8 cellular contexts compared by ENCODE assay signal in genomic region chr15:40843885-40844542, GRCh38. TPM values are rescaled to one million over a fixed set of nuclear protein-coding genes. Genes with fewer than 3 reads are reported as not detected.
A peak's percentile ranks its signal among the peaks of the same experiment; 100 is the strongest.
DNase-seq lines count a peak whose midpoint lies in the region; ATAC-seq and TF ChIP-seq lines count a peak whose summit lies in the region.

TSS of gene SPINT1 (plus strand) at chr15:40844048. CDS start at chr15:40844555, 507 bp downstream.

- peaks cover 12% of the 10 kb centered on the region for H3K4me1 Mint-ChIP-seq in osteocyte (ENCODE audit: unreplicated experiment)

- H3K9ac ChIP-seq in KMS-11 = no peak within 1 kb of the TSS

- no peak for DNase-seq in AG10803 (ENCODE audit: low read depth)
- peak; percentile 44 to 63 for DNase-seq in activated CD8-positive, alpha-beta memory T cell treated with anti-CD3 and anti-CD28 coated beads for 4 hours (ENCODE audit: low read depth in 2 of 2)
- DNase-seq in esophagus squamous epithelium (lab: John Stamatoyannopoulos, UW) = no peak
- DNase-seq in osteocyte (ENCODE audit: extremely low spot score, unreplicated experiment) = no peak
- peak; percentile 80 to 92 for DNase-seq in upper lobe of left lung
- no peak for DNase-seq in MG63

- WGBS in esophagus squamous epithelium, 2 donors = no CpG with 5 or more reads among the region's 70 CpGs
- WGBS in upper lobe of left lung, 2 donors = 0% methylated on average over 5 to 12 of the region's 70 CpGs

- no peaks in the 10 kb centered on the region for H3K9me3 Mint-ChIP-seq in osteocyte (ENCODE audit: unreplicated experiment)

- H3K36me3 ChIP-seq in KMS-11 (ENCODE audit: insufficient read depth) (no peaks in the 10 kb centered on the region), esophagus squamous epithelium (peaks cover 0 to 20% (median 0%) of the 10 kb centered on the region in 3 donors), upper lobe of left lung (no peaks in the 10 kb centered on the region), MG63 (no peaks in the 10 kb centered on the region)

- H3K4me2 ChIP-seq in KMS-11 = no peak within 1 kb of the TSS; the same call in 1 of the 2 replicates

- intact Hi-C loops in esophagus squamous epithelium (cut with DNase I) = no loop called here

- H3K9me3 ChIP-seq in esophagus squamous epithelium (no peaks in the 10 kb centered on the region), upper lobe of left lung (no peaks in the 10 kb centered on the region), MG63 (no peaks in the 10 kb centered on the region)

- H3K4me1 ChIP-seq in KMS-11 (ENCODE audit: low read depth, poor library complexity, severe bottlenecking) (peaks cover 12% of the 10 kb centered on the region), esophagus squamous epithelium (peaks cover 16 to 71% (median 33%) of the 10 kb centered on the region in 3 donors), upper lobe of left lung (peaks cover 25 to 54% (median 37%) of the 10 kb centered on the region in 4 donors)

- H4K20me1 ChIP-seq in KMS-11 (ENCODE audit: insufficient read depth) = no peaks in the 10 kb centered on the region

- peaks cover 4% of the 10 kb centered on the region for H3K27me3 ChIP-seq in KMS-11 (ENCODE audit: insufficient read depth, low read depth)
- H3K27me3 ChIP-seq in esophagus squamous epithelium = peaks cover 0 to 34% (median 0%) of the 10 kb centered on the region in 4 donors
- peaks cover 0 to 11% (median 4%) of the 10 kb centered on the region in 4 donors for H3K27me3 ChIP-seq in upper lobe of left lung
- no peaks in the 10 kb centered on the region for H3K27me3 ChIP-seq in MG63

- H2AFZ ChIP-seq in KMS-11 (ENCODE audit: low read depth) = peak within 1 kb of the TSS; percentile 41

- no peak for TF ChIP-seq EP300 in upper lobe of left lung (IDR thresholded peaks at IDR 0.05)

- H3K27me3 Mint-ChIP-seq in osteocyte (ENCODE audit: unreplicated experiment) = peaks cover 19% of the 10 kb centered on the region

- peak within 1 kb of the TSS; percentile 73 for H3K4me3 Mint-ChIP-seq in osteocyte (ENCODE audit: unreplicated experiment)

- H3K27ac Mint-ChIP-seq in osteocyte (ENCODE audit: unreplicated experiment) = no peak within 1 kb of the TSS

- H3K79me2 ChIP-seq in KMS-11 (ENCODE audit: insufficient read depth, low read depth) = no peaks in the 10 kb centered on the region

- H3K27ac ChIP-seq in KMS-11 (no peak within 1 kb of the TSS), esophagus squamous epithelium (peak within 1 kb of the TSS; percentile 91 to 97 (median 94)), upper lobe of left lung (peak within 1 kb of the TSS; percentile 77 to 84 (median 83))

- TF ChIP-seq POLR2A in esophagus squamous epithelium (IDR thresholded peaks at IDR 0.05) (peak in 2 of 4 donors; percentile 41 to 69), upper lobe of left lung (IDR thresholded peaks at IDR 0.05) (peak in 2 of 4 donors; percentile 45 to 67)

- H3K36me3 Mint-ChIP-seq in osteocyte (ENCODE audit: unreplicated experiment) = no peaks in the 10 kb centered on the region

- peak; percentile 57 to 69 for ATAC-seq in upper lobe of left lung (ENCODE audit: low FRiP score in 2 of 2)
- no peak for ATAC-seq in HG02678 (IDR thresholded peaks at IDR 0.05; ENCODE audit: unreplicated experiment)

- H3K4me3 ChIP-seq in AG10803 (ENCODE audit: low read length) (peak within 1 kb of the TSS; percentile 26; the same call in 1 of the 2 replicates), KMS-11 (IDR thresholded peaks at IDR 0.05; ENCODE audit: insufficient read depth, low read depth, low read length) (no peak within 1 kb of the TSS), esophagus squamous epithelium (peak within 1 kb of the TSS; percentile 59 to 80 (median 72)), upper lobe of left lung (peak within 1 kb of the TSS; percentile 54 to 81 (median 62)), MG63 (no peak within 1 kb of the TSS)

- TF ChIP-seq CTCF in AG10803 (conservative IDR thresholded peaks at IDR 0.05; ENCODE audit: low read length) (no peak), KMS-11 (conservative IDR thresholded peaks at IDR 0.05; ENCODE audit: low read depth, low read length) (no peak), esophagus squamous epithelium (IDR thresholded peaks at IDR 0.05) (no peak), osteocyte (IDR thresholded peaks at IDR 0.05) (no peak), upper lobe of left lung (IDR thresholded peaks at IDR 0.05) (no peak)

RNA-seq across cellular contexts. Expression of gene SPINT1, which starts in this region (rescaled TPM):
- total RNA-seq in esophagus squamous epithelium (100 to 1,000 TPM; 168 to 506 (median 215) TPM), osteocyte (5.2 and 5.5 TPM in 2 replicates), upper lobe of left lung (100 to 1,000 TPM in 5 of 6 donors, 10 to 100 TPM in 1; 99.3 to 252 (median 163) TPM)
- total RNA-seq in MG63 (2014; rRNA removed; shearing (Covaris generic); ENCODE audit: low replicate concordance) = not detected in 2 replicates

Comparison
In these comparisons a context has a peak if more than half of its experiments do, and no peak if none do; other contexts are left out.
1. RNA of gene SPINT1 (total RNA-seq): 168 to 506 TPM in esophagus squamous epithelium and 99.3 to 252 TPM in upper lobe of left lung; 5.2 to 5.5 TPM in osteocyte and not detected in MG63; every median in the first group is over 10 times any median in the second.
2. DNase-seq: peak in activated CD8-positive, alpha-beta memory T cell treated with anti-CD3 and anti-CD28 coated beads for 4 hours (2 of 2) and upper lobe of left lung (2 of 2); none in AG10803 (single experiment), esophagus squamous epithelium (single experiment), osteocyte (single experiment) and MG63 (single experiment).
3. H3K4me3 ChIP-seq: peak in AG10803 (single experiment), esophagus squamous epithelium (4 of 4) and upper lobe of left lung (4 of 4); none in KMS-11 (single experiment) and MG63 (single experiment).